Comparison of ENCODE assay signal across 9 cellular contexts in genomic region chr3:138950006-138950644, GRCh38. TPM values are rescaled to one million over a fixed set of nuclear protein-coding genes. Genes with fewer than 3 reads are reported as not detected.
A peak's percentile ranks its signal among the peaks of the same experiment; 100 is the strongest.
DNase-seq lines count a peak whose midpoint lies in the region; ATAC-seq, FAIRE-seq and TF ChIP-seq lines count a peak whose summit lies in the region.
"Had no signal": no experiment of that assay in that cellular context is flagged by ENCODE, and none has a peak within 500 bp of the region (broad histone marks: within the 10 kb centered on the region; RNA-seq: fewer than 3 reads in every experiment).

No MANE protein-coding gene starts in this region.

- H3K4me1 Mint-ChIP-seq in CD8-positive, alpha-beta T cell (ENCODE audit: low read depth): peaks cover 27% of the 10 kb centered on the region
- peaks cover 15 to 36% (median 33%) of the 10 kb centered on the region in 3 donors for H3K4me1 Mint-ChIP-seq in naive B cell

- no peak overlapping the region for H3K27ac ChIP-seq in CD8-positive, alpha-beta T cell (ENCODE audit: low read depth, low read length)
- H3K27ac ChIP-seq in H1 (ENCODE audit: low read depth, low read length): no peak overlapping the region

- WGBS in H1 (ENCODE audit: extremely low coverage in 1 of 2, insufficient coverage in 1 of 2, insufficient read length in 1 of 2, insufficient replicate concordance in 2 of 2, low coverage in 1 of 2, low lambda C conversion rate in 2 of 2, missing lambda C conversion rate in 1 of 2), 2 experiments: 4% methylated on average over 37 of the region's 53 CpGs; no CpG with 5 or more reads in 1 of the 2 experiments

- H4K91ac ChIP-seq in H1 (replicated peaks; ENCODE audit: insufficient read length, low read length): peak overlapping the region; percentile 31

- TF ChIP-seq POLR2A in H1 (IDR thresholded peaks at IDR 0.05; ENCODE audit: control extremely low read depth in 1 of 2, low read depth in 2 of 2, low read length in 2 of 2): no peak

- no peak for DNase-seq in CD8-positive, alpha-beta T cell
- DNase-seq in NCI-H2171 treated with DMSO at 0.1 percent for 48 hours (lab: John Stamatoyannopoulos, UW) (peak; percentile 48), H1 (ENCODE audit: low read depth in 1 of 2, low spot score in 2 of 2) (peak in 1 of 2 experiments; percentile 73), naive B cell (no peak), NCI-H1930 (lab: John Stamatoyannopoulos, UW) (no peak)

- no peak overlapping the region; the same call in 1 of the 2 replicates for H2BK20ac ChIP-seq in H1 (ENCODE audit: low read length)

- H3K23ac ChIP-seq in H1 (ENCODE audit: insufficient read length): no peak overlapping the region

- H3K14ac ChIP-seq in H1 (ENCODE audit: insufficient read length): no peak overlapping the region

- ATAC-seq in CD8-positive, alpha-beta T cell: peak; percentile 35
- peak; percentile 40 to 41 for ATAC-seq in naive B cell (ENCODE audit: low read depth in 2 of 2)
- no peak for ATAC-seq in GM18867 (IDR thresholded peaks at IDR 0.05; ENCODE audit: unreplicated experiment)
- no peak for ATAC-seq in GM18517 (IDR thresholded peaks at IDR 0.05; ENCODE audit: unreplicated experiment)
- ATAC-seq in GM21526 (IDR thresholded peaks at IDR 0.05; ENCODE audit: low FRiP score, unreplicated experiment): no peak

- no peak overlapping the region for H2BK120ac ChIP-seq in H1 (replicated peaks; ENCODE audit: low read depth, low read length)

- H3K56ac ChIP-seq in H1 (replicated peaks; ENCODE audit: insufficient read length, low read depth, low read length): no peak overlapping the region

- H2AFZ ChIP-seq in H1 (ENCODE audit: low read length): no peak overlapping the region; the same call in 1 of the 2 replicates

- peaks cover 27% of the 10 kb centered on the region for H3K27me3 ChIP-seq in CD8-positive, alpha-beta T cell (ENCODE audit: insufficient read depth, low read length)
- H3K27me3 ChIP-seq in H1 (replicated peaks in 1 of 4; ENCODE audit: control insufficient read depth in 3 of 4, extremely low read depth in 1 of 4, insufficient read depth in 3 of 4, low read length in 3 of 4): peaks cover 50 to 75% (median 68%) of the 10 kb centered on the region in 4 experiments

- peak overlapping the region; percentile 81; the same call in 1 of the 2 replicates for H2BK5ac ChIP-seq in H1 (ENCODE audit: low read depth, low read length)

- no peaks in the 10 kb centered on the region for H3K79me1 ChIP-seq in H1 (ENCODE audit: low read depth, low read length)

- H3K4me1 ChIP-seq in CD8-positive, alpha-beta T cell (ENCODE audit: insufficient read depth, low read length): peaks cover 27% of the 10 kb centered on the region
- H3K4me1 ChIP-seq in H1 (replicated peaks in 1 of 4; ENCODE audit: control insufficient read depth in 3 of 4, insufficient read depth in 4 of 4, low read length in 3 of 4): peaks cover 7 to 33% (median 14%) of the 10 kb centered on the region in 4 experiments

- no peak overlapping the region for H4K5ac ChIP-seq in H1 (ENCODE audit: insufficient read length, low read depth, low read length)

- no peak for TF ChIP-seq RAD21 in H1 (IDR thresholded peaks at IDR 0.05 in 1 of 2, conservative IDR thresholded peaks at IDR 0.05 in 1 of 2; ENCODE audit: low read depth in 2 of 2, low read length in 2 of 2)

- intact Hi-C loops in CD8-positive, alpha-beta T cell (cut with DNase I, micrococcal nuclease): no loop called here

- H3K4ac ChIP-seq in H1 (replicated peaks; ENCODE audit: insufficient read length, low read depth, low read length): no peak overlapping the region

- H3K36me3 Mint-ChIP-seq in CD8-positive, alpha-beta T cell: no peaks in the 10 kb centered on the region
- H3K36me3 Mint-ChIP-seq in naive B cell: peaks cover 0 to 4% of the 10 kb centered on the region in 2 donors

- POLR2A ChIA-PET in CD8-positive, alpha-beta T cell (lab: Charles Lee): no interaction called here
- POLR2A ChIA-PET in H1 (lab: Charles Lee; ENCODE audit: partially characterized antibody): interaction anchor here (0.8 to 10.0 kb wide), 7 partner anchors 10 to 376 kb away, joined by 3 to 149 read pairs (median 4); no protein-coding TSS in a partner anchor

- peaks cover 25% of the 10 kb centered on the region for H3K23me2 ChIP-seq in H1 (ENCODE audit: low read depth, low read length)

- FAIRE-seq in H1 (lab: Jason Lieb, UNC): no peak

- peaks cover 4 to 8% of the 10 kb centered on the region in 2 experiments for H4K20me1 ChIP-seq in H1 (replicated peaks in 1 of 2; ENCODE audit: control insufficient read depth in 1 of 2, insufficient read depth in 2 of 2, low read length in 2 of 2)

- TF ChIP-seq EP300 in H1 (IDR thresholded peaks at IDR 0.05; ENCODE audit: borderline replicate concordance in 1 of 2, low read depth in 2 of 2, low read length in 2 of 2): no peak

- no peaks in the 10 kb centered on the region for H3K9me3 ChIP-seq in CD8-positive, alpha-beta T cell (ENCODE audit: low read length)
- H3K9me3 ChIP-seq in H1 (ENCODE audit: insufficient read depth in 2 of 2, low read depth in 1 of 2, low read length in 1 of 2): no peaks in the 10 kb centered on the region; a peak in 1 of 4 replicates

- H3K27me3 Mint-ChIP-seq in CD8-positive, alpha-beta T cell (ENCODE audit: low read depth): peaks cover 60% of the 10 kb centered on the region
- H3K27me3 Mint-ChIP-seq in naive B cell: peaks cover 70 to 80% (median 74%) of the 10 kb centered on the region in 3 donors

- H4K8ac ChIP-seq in H1 (ENCODE audit: extremely low read depth, insufficient read depth, low read length): peak overlapping the region; percentile 31; the same call in 1 of the 2 replicates

- H3K79me2 ChIP-seq in H1 (ENCODE audit: control insufficient read depth in 1 of 2, insufficient read depth in 2 of 2, low read length in 2 of 2): no peaks in the 10 kb centered on the region

- peak overlapping the region; percentile 64 for H3K4me3 Mint-ChIP-seq in CD8-positive, alpha-beta T cell
- H3K4me3 Mint-ChIP-seq in naive B cell: peak overlapping the region; percentile 12 to 79 (median 72)

- H3K4me3 ChIP-seq in CD8-positive, alpha-beta T cell (ENCODE audit: low read depth, low read length): peak overlapping the region; percentile 33
- peak overlapping the region; percentile 20 to 67 (median 36) for H3K4me3 ChIP-seq in H1 (ENCODE audit: extremely low read depth in 1 of 4, insufficient read depth in 2 of 4, low read depth in 3 of 4, low read length in 4 of 4)

- H2BK12ac ChIP-seq in H1 (ENCODE audit: low read depth, low read length): peak overlapping the region; percentile 94; the same call in 1 of the 2 replicates

- peak overlapping the region in 2 of 4 experiments; percentile 7 to 29; a peak in 2 of 7 replicates for H3K9ac ChIP-seq in H1 (replicated peaks in 1 of 4; ENCODE audit: extremely low read depth in 1 of 4, low read depth in 3 of 4, low read length in 3 of 4)

- TF ChIP-seq CTCF in CD8-positive, alpha-beta T cell (IDR thresholded peaks at IDR 0.05): no peak
- TF ChIP-seq CTCF in H1 (IDR thresholded peaks at IDR 0.05; ENCODE audit: control extremely low read depth in 1 of 3, insufficient read depth in 1 of 3, low read depth in 1 of 3, low read length in 3 of 3): no peak

- CTCF ChIA-PET in CD8-positive, alpha-beta T cell (lab: Charles Lee): interaction anchor here (1.0 to 5.4 kb wide), 5 partner anchors 9 to 34 kb away, joined by 3 to 25 read pairs (median 7); no protein-coding TSS in a partner anchor
- CTCF ChIA-PET in H1 (lab: Charles Lee; ENCODE audit: partially characterized antibody): interaction anchor here (0.8 to 8.8 kb wide), 9 partner anchors 9 to 533 kb away, joined by 3 to 78 read pairs (median 18); no protein-coding TSS in a partner anchor

- peak overlapping the region; percentile 81 to 84 for H3K4me2 ChIP-seq in H1 (ENCODE audit: insufficient read depth in 1 of 2, low read depth in 2 of 2, low read length in 2 of 2)

- no peak overlapping the region for H2AK5ac ChIP-seq in H1 (ENCODE audit: low read depth, low read length)

- peak overlapping the region; percentile 67 for H3K18ac ChIP-seq in H1 (ENCODE audit: extremely low read depth, low read length)

- H3K9me3 Mint-ChIP-seq in CD8-positive, alpha-beta T cell: no peaks in the 10 kb centered on the region
- peaks cover 0 to 2% (median 0%) of the 10 kb centered on the region in 7 donors for H3K9me3 Mint-ChIP-seq in naive B cell

- peak overlapping the region; percentile 46; the same call in 1 of the 2 replicates for H2BK15ac ChIP-seq in H1 (ENCODE audit: low read length)

- no peak overlapping the region for H3K27ac Mint-ChIP-seq in CD8-positive, alpha-beta T cell
- H3K27ac Mint-ChIP-seq in naive B cell: no peak overlapping the region

- H3K36me3 ChIP-seq in CD8-positive, alpha-beta T cell (ENCODE audit: insufficient read depth, low read length): no peaks in the 10 kb centered on the region
- H3K36me3 ChIP-seq in H1 (ENCODE audit: control insufficient read depth in 2 of 4, insufficient read depth in 4 of 4, low read length in 3 of 4): peaks cover 0 to 4% (median 0%) of the 10 kb centered on the region in 4 experiments; a peak in 1 of 8 replicates

RNA-seq across cellular contexts. Expression of gene FOXL2NB, which starts 3.1 kb away (rescaled TPM):
- total RNA-seq in CD8-positive, alpha-beta T cell: not detected
- total RNA-seq in H1 (2021; fragmentation: NEBNext Ultra II Directional; extraction: Animal tissue kit (Norgen Biotek cat#: 25700)): 7.3 and 7.9 TPM in 2 replicates
- polyA plus RNA-seq in H1 (2011; rRNA removed): 5.4 and 12.8 TPM in 2 replicates
- polyA plus RNA-seq in H1 (2011; cell fraction: cytosol; rRNA removed): 12.2 TPM
- polyA plus RNA-seq in H1 (2011; cell fraction: nucleus; rRNA removed): 15.9 TPM
- 2.0 to 4.3 TPM (median 3.0 TPM) in 4 replicates for polyA plus RNA-seq in H1 (2012, experiment 1 of 2)
- 0.79 TPM for polyA plus RNA-seq in H1 (2012, experiment 2 of 2)
- polyA plus RNA-seq in H1 (2013, experiment 1 of 2): 9.1 TPM
- polyA plus RNA-seq in H1 (2013, experiment 2 of 2): 8.4 TPM
- polyA minus RNA-seq in H1 (2011; rRNA and poly(A)+ RNA removed): 4.3 and 4.9 TPM in 2 replicates
- 3.1 TPM for polyA minus RNA-seq in H1 (2011; cell fraction: cytosol; rRNA and poly(A)+ RNA removed)
- polyA minus RNA-seq in H1 (2011; cell fraction: nucleus; rRNA and poly(A)+ RNA removed): 10.0 TPM
- not detected for polyA plus RNA-seq in naive B cell (ENCODE audit: low read depth in 6 of 6)
- total RNA-seq: glomerular endothelial cell had no signal

RNA-seq across cellular contexts. Expression of gene FOXL2, which starts 3.2 kb away (rescaled TPM):
- total RNA-seq in CD8-positive, alpha-beta T cell: under 1 TPM in 1 of 2 experiments, not detected in 1; 0.11 TPM
- 2.2 and 2.4 TPM in 2 replicates for total RNA-seq in H1 (2021; fragmentation: NEBNext Ultra II Directional; extraction: Animal tissue kit (Norgen Biotek cat#: 25700))
- polyA plus RNA-seq in H1 (2011; rRNA removed) (0.59 and 1.6 TPM in 2 replicates), naive B cell (ENCODE audit: low read depth in 6 of 6) (not detected)
- 0.88 TPM for polyA plus RNA-seq in H1 (2011; cell fraction: cytosol; rRNA removed)
- polyA plus RNA-seq in H1 (2011; cell fraction: nucleus; rRNA removed): 1.5 TPM
- 0.57 to 0.83 TPM (median 0.62 TPM) in 4 replicates for polyA plus RNA-seq in H1 (2012, experiment 1 of 2)
- polyA plus RNA-seq in H1 (2012, experiment 2 of 2): 1.2 TPM
- polyA plus RNA-seq in H1 (2013, experiment 1 of 2): 1.6 TPM
- 2.1 TPM for polyA plus RNA-seq in H1 (2013, experiment 2 of 2)
- 0.10 and 0.41 TPM in 2 replicates for polyA minus RNA-seq in H1 (2011; rRNA and poly(A)+ RNA removed)
- polyA minus RNA-seq in H1 (2011; cell fraction: cytosol; rRNA and poly(A)+ RNA removed): 0.51 TPM
- 2.3 TPM for polyA minus RNA-seq in H1 (2011; cell fraction: nucleus; rRNA and poly(A)+ RNA removed)

RNA-seq across cellular contexts. Expression of gene PRR23A, which starts 55.9 kb away (rescaled TPM):
- not detected for total RNA-seq in CD8-positive, alpha-beta T cell
- not detected in 2 replicates for total RNA-seq in H1 (2021; fragmentation: NEBNext Ultra II Directional; extraction: Animal tissue kit (Norgen Biotek cat#: 25700))
- polyA plus RNA-seq in H1 (2011; rRNA removed) (not detected in 2 replicates), naive B cell (ENCODE audit: low read depth in 6 of 6) (not detected)
- polyA plus RNA-seq in H1 (2011; cell fraction: cytosol; rRNA removed): not detected
- polyA plus RNA-seq in H1 (2011; cell fraction: nucleus; rRNA removed): not detected
- not detected in 4 replicates for polyA plus RNA-seq in H1 (2012, experiment 1 of 2)
- polyA plus RNA-seq in H1 (2012, experiment 2 of 2): not detected
- not detected for polyA plus RNA-seq in H1 (2013, experiment 1 of 2)
- not detected for polyA plus RNA-seq in H1 (2013, experiment 2 of 2)
- polyA minus RNA-seq in H1 (2011; rRNA and poly(A)+ RNA removed): not detected in 2 replicates
- polyA minus RNA-seq in H1 (2011; cell fraction: cytosol; rRNA and poly(A)+ RNA removed): not detected
- polyA minus RNA-seq in H1 (2011; cell fraction: nucleus; rRNA and poly(A)+ RNA removed): not detected
- total RNA-seq: glomerular endothelial cell had no signal

Comparison
In these comparisons a context has a peak if more than half of its experiments do, and no peak if none do; other contexts are left out.
1. ATAC-seq: peak in CD8-positive, alpha-beta T cell (single experiment) and naive B cell (2 of 2); none in GM18867 (single experiment), GM18517 (single experiment) and GM21526 (single experiment).